ENCODE assay signal across 1 cellular context in the genomic region with DNA sequence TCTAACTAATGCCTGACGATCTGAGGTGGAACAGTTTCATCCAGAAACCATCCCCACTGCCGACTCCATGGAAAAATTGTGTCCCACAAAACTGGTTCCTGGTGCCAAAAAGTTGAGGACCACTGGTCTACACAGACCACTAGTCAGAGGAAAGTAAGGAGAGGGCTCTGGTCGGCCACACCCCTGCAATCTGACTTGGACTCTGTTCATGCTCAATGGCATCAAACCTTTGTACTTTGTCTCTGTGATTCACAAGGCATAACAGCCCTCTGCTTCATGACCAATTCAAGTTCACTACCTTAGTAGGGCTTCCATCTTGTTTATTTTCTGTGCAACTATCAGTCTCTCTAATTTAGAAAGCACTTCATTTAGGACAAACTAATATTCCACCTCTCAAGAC.
A peak's percentile ranks its signal among the peaks of the same experiment; 100 is the strongest.
TF ChIP-seq lines count a peak whose summit lies in the region.

No MANE protein-coding gene starts in this region.

TF ChIP-seq in liver, 16 proteins besides CTCF, POLR2A, EP300 and RAD21:
- TF ChIP-seq FOXA1 (IDR thresholded peaks at IDR 0.05) (no peak), HNF4A (conservative IDR thresholded peaks at IDR 0.05) (peak; percentile 66 to 67)
